29 cellular contexts compared by ENCODE assay signal in genomic region chr10:4984223-4984622, GRCh38. TPM values are rescaled to one million over a fixed set of nuclear protein-coding genes. Genes with fewer than 3 reads are reported as not detected.
"Had no signal": no experiment of that assay in that cellular context is flagged by ENCODE, and none has a peak within 500 bp of the region (broad histone marks: within the 10 kb centered on the region; RNA-seq: fewer than 3 reads in every experiment).

No MANE protein-coding gene starts in this region.

- H3K4me1 ChIP-seq: colonic mucosa, left lung, prostate gland had no signal

- H3K4me3 ChIP-seq: colonic mucosa, dorsolateral prefrontal cortex, heart left ventricle, left lung, lung, ovary, prostate gland, sigmoid colon, thoracic aorta, upper lobe of left lung, vagina had no signal

- H3K9me3 ChIP-seq: colonic mucosa, heart left ventricle, left lung, ovary, prostate gland, sigmoid colon, thoracic aorta, upper lobe of left lung, vagina had no signal

- ATAC-seq: activated CD4-positive, alpha-beta T cell treated with anti-CD3 and anti-CD28 coated beads for 36 hours; activated CD8-positive, alpha-beta memory T cell treated with anti-CD3 and anti-CD28 coated beads, Interleukin-2, amount 10 ng/mL, durations not matched to agents 7 days and 5 days; activated CD8-positive, alpha-beta T cell treated with anti-CD3 and anti-CD28 coated beads, Interleukin-2, amount 10 ng/mL, durations not matched to agents 7 days and 5 days; activated naive CD4-positive, alpha-beta T cell treated with anti-CD3 and anti-CD28 coated beads, Interleukin-2, amount 50 U/mL, for 72 hours; left lung had no signal

- DNase-seq: activated CD4-positive, alpha-beta T cell treated with anti-CD3 and anti-CD28 coated beads for 36 hours; activated CD4-positive, CD25-positive, alpha-beta regulatory T cell; activated CD8-positive, alpha-beta memory T cell treated with anti-CD3 and anti-CD28 coated beads, Interleukin-2, amount 10 ng/mL, durations not matched to agents 7 days and 5 days; activated CD8-positive, alpha-beta T cell treated with anti-CD3 and anti-CD28 coated beads, Interleukin-2, amount 10 ng/mL, durations not matched to agents 7 days and 5 days; activated naive CD4-positive, alpha-beta T cell; activated T-cell treated with anti-CD3 and anti-CD28 coated beads, Interleukin-2, amount 50 U/mL, for 48 hours; colonic mucosa; dorsolateral prefrontal cortex; effector memory CD4-positive, alpha-beta T cell; left lung; naive B cell; nephron progenitor cell; ovary; retina; sigmoid colon; small intestine; stimulated activated CD4-positive, alpha-beta T cell treated with anti-CD3 and anti-CD28 coated beads, Interleukin-1b, Interleukin-23, amount 100 ng/mL, for 48 hours; stimulated activated CD4-positive, alpha-beta T cell treated with anti-CD3 and anti-CD28 coated beads, Interleukin-4, amount 100 ng/mL, for 4 hours; stimulated activated CD8-positive, alpha-beta memory T cell treated with anti-CD3 and anti-CD28 coated beads, Interleukin-4, amount 100 ng/mL, for 48 hours; stimulated activated naive CD4-positive, alpha-beta T cell; T-helper 1 cell had no signal

- H3K36me3 ChIP-seq: colonic mucosa, left lung, ovary, prostate gland, sigmoid colon, thoracic aorta, upper lobe of left lung, vagina had no signal

- H3K27me3 ChIP-seq: colonic mucosa, dorsolateral prefrontal cortex, heart left ventricle, left lung, ovary, sigmoid colon, upper lobe of left lung, vagina had no signal

- H3K27ac ChIP-seq: colonic mucosa, dorsolateral prefrontal cortex, left lung, ovary, prostate gland, vagina had no signal

RNA-seq across cellular contexts. Expression of gene AKR1C2, which starts 19.4 kb away (rescaled TPM):
- total RNA-seq: activated CD4-positive, alpha-beta T cell treated with anti-CD3 and anti-CD28 coated beads for 36 hours; activated CD8-positive, alpha-beta memory T cell treated with anti-CD3 and anti-CD28 coated beads, Interleukin-2, amount 10 ng/mL, durations not matched to agents 7 days and 5 days; activated CD8-positive, alpha-beta T cell treated with anti-CD3 and anti-CD28 coated beads, Interleukin-2, amount 10 ng/mL, durations not matched to agents 7 days and 5 days; activated naive CD4-positive, alpha-beta T cell treated with anti-CD3 and anti-CD28 coated beads, Interleukin-2, amount 50 U/mL, for 72 hours; activated T-helper 2 cell treated with anti-CD3 and anti-CD28 coated beads, Interferon-gamma antibody, Interleukin-2, Interleukin-4, amounts not matched to agents 10 μg/mL and 5 μg/mL and 100 μg/mL, durations not matched to agents 14 hours and 24 hours and 36 hours had no signal
